In genomic region chr17:79798296-79799173, GRCh38 we compare ENCODE assay signal across 7 cellular contexts. TPM values are rescaled to one million over a fixed set of nuclear protein-coding genes. Genes with fewer than 3 reads are reported as not detected.
DNase-seq lines count a peak whose midpoint lies in the region; ATAC-seq and TF ChIP-seq lines count a peak whose summit lies in the region.

No MANE protein-coding gene starts in this region.

- no peak for DNase-seq in GM12865 (ENCODE audit: low read depth)
- DNase-seq in PC-9: peak in 1 of 2 experiments; percentile 25
- DNase-seq in erythroblast (lab: John Stamatoyannopoulos, UW): peak; percentile 29 to 49
- peak; percentile 49 to 58 for DNase-seq in psoas muscle
- no peak for DNase-seq in NCI-H2029 treated with DMSO at 0.1 percent for 48 hours (lab: John Stamatoyannopoulos, UW)
- DNase-seq in HT-29 (ENCODE audit: low spot score): no peak

- H3K9me3 ChIP-seq in PC-9 (ENCODE audit: insufficient read depth, low read depth) (no peaks in the 10 kb centered on the region), psoas muscle (no peaks in the 10 kb centered on the region)

- WGBS in psoas muscle, 3 donors: 2 to 3% (median 2%) methylated on average over 66 to 71 of the region's 71 CpGs

- H3K36me3 ChIP-seq in PC-9 (ENCODE audit: low read depth) (no peaks in the 10 kb centered on the region), psoas muscle (ENCODE audit: insufficient read depth in 1 of 2, low read depth in 1 of 2) (peaks cover 0 to 8% of the 10 kb centered on the region in 2 donors)

- ATAC-seq in psoas muscle (no peak), HG02938 (IDR thresholded peaks at IDR 0.05; ENCODE audit: unreplicated experiment) (no peak)

- H3F3A ChIP-seq in PC-9 (ENCODE audit: insufficient read depth, low read depth): no peaks in the 10 kb centered on the region; the same call in 1 of the 2 replicates

- H3K9me2 ChIP-seq in PC-9 (ENCODE audit: insufficient read depth): no peaks in the 10 kb centered on the region

- intact Hi-C loops in PC-9 (cut with micrococcal nuclease; ENCODE audit: unreplicated experiment): no loop called here
- intact Hi-C loops in psoas muscle (cut with DNase I): loop anchor here in 1 of 2 donors (5.0 kb wide), 1 partner anchor 44 kb away; no protein-coding TSS in a partner anchor

- no TSS peak for BruUV-seq in PC-9 (replicated peaks; lab: Mats Ljungman, UMichigan)

- CTCF ChIA-PET in PC-9 (lab: Charles Lee): no interaction called here

- no peak for TF ChIP-seq CTCF in GM12865 (IDR thresholded peaks at IDR 0.05; ENCODE audit: insufficient read depth, low read depth, low read length, missing control alignments)
- TF ChIP-seq CTCF in PC-9 (conservative IDR thresholded peaks at IDR 0.05): no peak
- no peak for TF ChIP-seq CTCF in psoas muscle (IDR thresholded peaks at IDR 0.05)

- H4K20me1 ChIP-seq in PC-9 (ENCODE audit: insufficient read depth): no peaks in the 10 kb centered on the region

- POLR2A ChIA-PET in PC-9 (lab: Charles Lee; ENCODE audit: unreplicated experiment): no interaction called here

- H3K27ac ChIP-seq in PC-9: no peak overlapping the region
- no peak overlapping the region for H3K27ac ChIP-seq in psoas muscle

- H3K27me3 ChIP-seq in PC-9 (ENCODE audit: insufficient read depth, low read depth) (peaks cover 20% of the 10 kb centered on the region; the same call in 1 of the 2 replicates), psoas muscle (ENCODE audit: insufficient read depth in 3 of 3, low read length in 2 of 3) (peaks cover 0 to 63% (median 43%) of the 10 kb centered on the region in 3 donors)

- H3K4me1 ChIP-seq in PC-9 (replicated peaks; ENCODE audit: insufficient read depth): peaks cover 10% of the 10 kb centered on the region; the same call in 1 of the 2 replicates
- peaks cover 24% of the 10 kb centered on the region for H3K4me1 ChIP-seq in psoas muscle

- no peak for TF ChIP-seq POLR2A in erythroblast (IDR thresholded peaks at IDR 0.05; ENCODE audit: low read length)

- H3K4me3 ChIP-seq in GM12865 (ENCODE audit: low read depth, low read length) (peak overlapping the region; percentile 57), PC-9 (no peak overlapping the region), psoas muscle (peak overlapping the region; percentile 79)

- peaks cover 8% of the 10 kb centered on the region; the same call in 1 of the 2 replicates for H3K79me2 ChIP-seq in PC-9 (ENCODE audit: low read depth)

- no peak overlapping the region for H2AFZ ChIP-seq in PC-9

- peak overlapping the region; percentile 73; the same call in 1 of the 2 replicates for H3K4me2 ChIP-seq in PC-9

RNA-seq across cellular contexts. Expression of gene CBX8, which starts 1.7 kb away (rescaled TPM):
- total RNA-seq in PC-9 (2021): 14.2 and 15.5 TPM in 2 replicates
- total RNA-seq in psoas muscle: 1 to 10 TPM in 3 of 4 donors, under 1 TPM in 1; 0.40 to 3.3 (median 1.2) TPM
- 1 to 10 TPM; 1.3 to 3.5 (median 1.3) TPM for polyA plus RNA-seq in psoas muscle
- 14.4 and 14.9 TPM in 2 replicates for total RNA-seq in HT-29 (2014; rRNA removed; shearing (Covaris generic))

RNA-seq across cellular contexts. Expression of gene CBX2, which starts 20.6 kb away (rescaled TPM):
- total RNA-seq in PC-9 (2021) (30.4 and 32.6 TPM in 2 replicates), psoas muscle (1 to 10 TPM in 2 of 4 donors, under 1 TPM in 2; 0.40 to 2.3 (median 0.79) TPM)
- polyA plus RNA-seq in psoas muscle: 1 to 10 TPM in 1 of 3 donors, under 1 TPM in 2; 0.44 to 1.0 (median 0.51) TPM
- total RNA-seq in HT-29 (2014; rRNA removed; shearing (Covaris generic)): 9.5 and 13.4 TPM in 2 replicates

RNA-seq across cellular contexts. Expression of gene CBX4, which starts 40.7 kb away (rescaled TPM):
- total RNA-seq in PC-9 (2021) (32.0 and 33.1 TPM in 2 replicates), psoas muscle (1 to 10 TPM; 2.5 to 7.8 (median 4.6) TPM)
- polyA plus RNA-seq in psoas muscle: 1 to 10 TPM; 1.9 to 3.6 (median 2.4) TPM
- 71.4 and 72.0 TPM in 2 replicates for total RNA-seq in HT-29 (2014; rRNA removed; shearing (Covaris generic))

Comparison
In these comparisons a context has a peak if more than half of its experiments do, and no peak if none do; other contexts are left out.
1. DNase-seq: peak in erythroblast (2 of 2) and psoas muscle (2 of 2); none in GM12865 (single experiment), NCI-H2029 treated with DMSO at 0.1 percent for 48 hours (single experiment) and HT-29 (single experiment).